In the genomic region with DNA sequence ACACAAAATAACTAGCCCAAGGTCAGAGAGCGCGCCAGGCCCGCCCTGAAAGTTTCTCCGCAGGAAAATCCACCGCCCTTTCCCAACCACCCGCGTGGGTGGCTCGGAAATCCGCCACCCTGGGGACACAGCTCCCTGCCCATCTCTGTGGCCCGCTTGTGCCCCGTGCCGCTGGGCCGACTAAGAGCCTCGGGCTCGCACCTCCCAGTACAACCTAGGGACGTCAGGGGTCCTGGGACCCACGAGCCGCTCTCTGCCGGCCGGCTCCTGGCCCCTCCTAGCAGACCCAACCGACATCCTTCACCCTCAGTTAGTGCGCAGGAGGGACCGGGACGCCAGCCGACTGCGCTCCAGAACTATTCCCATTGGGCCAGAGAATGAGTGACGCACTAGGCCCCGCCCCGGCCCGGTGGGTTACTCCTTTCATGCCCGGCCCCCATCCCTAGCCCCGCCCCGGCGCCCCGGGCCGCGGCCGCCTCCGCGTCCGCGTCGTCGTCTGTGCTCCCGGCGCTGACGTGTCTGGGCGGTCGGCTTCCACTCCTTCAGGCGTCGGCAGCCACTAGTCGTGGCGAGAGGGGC, we compare ENCODE assay signal across 8 cellular contexts. TPM values are rescaled to one million over a fixed set of nuclear protein-coding genes. Genes with fewer than 3 reads are reported as not detected.
DNase-seq lines count a peak whose midpoint lies in the region; ATAC-seq, FAIRE-seq and TF ChIP-seq lines count a peak whose summit lies in the region.

No MANE protein-coding gene starts in this region.

- TF ChIP-seq POLR2A in breast epithelium (IDR thresholded peaks at IDR 0.05), result peak; percentile 62

- ATAC-seq in GM18873 (IDR thresholded peaks at IDR 0.05; ENCODE audit: low FRiP score, unreplicated experiment) (peak; percentile 93), HG03135 (IDR thresholded peaks at IDR 0.05; ENCODE audit: unreplicated experiment) (peak; percentile 92)

- H3K9me3 ChIP-seq in breast epithelium (no peaks in the 10 kb centered on the region), small intestine (ENCODE audit: control insufficient read depth, low read depth) (no peaks in the 10 kb centered on the region)

- CTCF ChIA-PET in AG04449 (lab: Yijun Ruan, JAX), result no interaction called here

- peak overlapping the region; percentile 95 for H3K27ac ChIP-seq in VCaP
- peak overlapping the region; percentile 93 to 96 for H3K27ac ChIP-seq in breast epithelium
- peak overlapping the region; percentile 93 to 100 for H3K27ac ChIP-seq in small intestine (ENCODE audit: low read depth in 1 of 2, low read length in 1 of 2)

- POLR2A ChIA-PET in AG04449 (lab: Yijun Ruan, JAX), result interaction anchor here (0.5 to 3.0 kb wide), 16 partner anchors 10 to 116 kb away, joined by 3 to 49 read pairs (median 4); a partner anchor contains a TSS

- H3K4me1 ChIP-seq in breast epithelium (peaks cover 0 to 23% of the 10 kb centered on the region in 2 donors), small intestine (ENCODE audit: control insufficient read depth in 2 of 2, insufficient read depth in 1 of 2, low read depth in 1 of 2, low read length in 1 of 2) (peaks cover 3 to 7% of the 10 kb centered on the region in 2 donors)

- H3K27me3 ChIP-seq in breast epithelium (no peaks in the 10 kb centered on the region), small intestine (ENCODE audit: control insufficient read depth in 2 of 2, insufficient read depth in 2 of 2, low read length in 2 of 2) (no peaks in the 10 kb centered on the region)

- WGBS in small intestine, 3 donors, result 0 to 1% (median 1%) methylated on average over 35 to 53 of the region's 53 CpGs

- no peak for TF ChIP-seq CTCF in AG04449 (IDR thresholded peaks at IDR 0.05; ENCODE audit: insufficient read depth, low read length, missing control alignments)
- no peak for TF ChIP-seq CTCF in VCaP (conservative IDR thresholded peaks at IDR 0.05)
- TF ChIP-seq CTCF in breast epithelium (IDR thresholded peaks at IDR 0.05), result no peak

- intact Hi-C loops in breast epithelium (cut with DNase I; ENCODE audit: low total_unique reads), result no loop called here

- FAIRE-seq in small intestine (lab: Jason Lieb, UNC), result no peak

- H3K36me3 ChIP-seq in breast epithelium (no peaks in the 10 kb centered on the region), small intestine (ENCODE audit: control insufficient read depth in 2 of 2, insufficient read depth in 2 of 2, low read length in 2 of 2) (no peaks in the 10 kb centered on the region)

- DNase-seq in AG04449 (ENCODE audit: low read depth, low spot score), result peak; percentile 65
- DNase-seq in NCI-H2196 (lab: John Stamatoyannopoulos, UW; ENCODE audit: unreplicated experiment), result peak; percentile 96
- DNase-seq in breast epithelium (ENCODE audit: low spot score in 2 of 2), result peak; percentile 97
- DNase-seq in iPS-NIHi11 (ENCODE audit: low spot score), result peak; percentile 96
- peak; percentile 99 for DNase-seq in small intestine

- H3K4me3 ChIP-seq in AG04449 (ENCODE audit: low read depth, low read length) (peak overlapping the region; percentile 92), breast epithelium (peak overlapping the region; percentile 91 to 97 (median 96)), small intestine (ENCODE audit: low read depth in 1 of 2, low read length in 2 of 2) (peak overlapping the region; percentile 85)

RNA-seq across cellular contexts. Expression of a gene that starts 0.4 kb away (rescaled TPM):
- 100 to 1,000 TPM; 123 to 190 (median 128) TPM for total RNA-seq in breast epithelium
- 100 to 1,000 TPM in 1 of 3 donors, 10 to 100 TPM in 2; 55.1 to 118 (median 74.6) TPM for polyA plus RNA-seq in small intestine

Comparison
In these comparisons a context has a peak if more than half of its experiments do, and no peak if none do; other contexts are left out.
1. Peak in every context shown above with its lines: DNase-seq, ATAC-seq, H3K4me3 ChIP-seq and H3K27ac ChIP-seq.